Comparison of ENCODE assay signal across 23 cellular contexts in the genomic region with DNA sequence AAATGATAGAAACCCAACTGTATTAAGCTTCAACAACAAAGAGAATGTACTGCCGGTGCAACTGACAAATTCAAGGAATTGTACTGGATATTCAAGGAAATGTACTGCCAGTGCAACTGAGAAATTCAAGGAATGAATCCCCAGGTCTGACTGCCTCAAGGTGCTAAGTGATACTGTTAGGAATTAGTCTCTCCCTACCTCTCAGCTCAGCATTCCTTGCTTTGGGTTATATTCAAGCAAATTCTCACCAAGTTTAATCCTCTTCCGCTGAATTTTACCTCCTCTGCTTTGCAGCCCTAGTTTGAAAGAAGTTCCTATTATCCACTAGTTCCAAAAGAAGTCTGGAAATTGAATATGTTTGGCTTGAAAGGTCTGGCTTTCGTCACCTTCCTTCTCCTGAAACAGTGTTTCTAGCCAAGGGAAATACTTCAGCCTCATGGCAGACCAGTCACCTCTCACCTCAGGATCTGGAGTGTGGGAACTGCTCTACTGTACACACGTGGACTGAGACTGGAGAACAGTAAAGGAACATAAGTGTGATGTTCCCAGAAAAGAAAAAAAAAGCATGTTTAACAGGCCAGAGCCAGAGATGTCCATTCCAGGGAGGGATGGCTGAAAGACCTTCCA.
"Had no signal": no experiment of that assay in that cellular context is flagged by ENCODE, and none has a peak within 500 bp of the region (broad histone marks: within the 10 kb centered on the region; RNA-seq: fewer than 3 reads in every experiment).

No MANE protein-coding gene starts in this region.

- H3K9me3 ChIP-seq: colonic mucosa, uterus had no signal

- H3K36me3 ChIP-seq: colonic mucosa, gastroesophageal sphincter, left lung, tibial artery, uterus had no signal

- H3K4me3 Mint-ChIP-seq: activated T-helper 17 cell treated with anti-CD3 and anti-CD28 coated beads, Interleukin-2, amount 50 U/mL, for 72 hours; natural killer cell treated with Interleukin-12 subunit alpha and Interleukin-12 subunit beta and Interleukin-15 and Interleukin-18, amount 100 ng/mL, for 72 hours; stimulated activated effector memory CD8-positive, alpha-beta T cell treated with anti-CD3 and anti-CD28 coated beads, Interleukin-12 subunit alpha, Interleukin-12 subunit beta, amount 100 ng/mL, for 72 hours; stimulated activated naive CD8-positive, alpha-beta T cell treated with anti-CD3 and anti-CD28 coated beads, Interleukin-15, amount 100 ng/mL, for 72 hours; T-helper 2 cell treated with Interferon-gamma antibody and Interleukin-4, amounts not matched to agents 5 μg/mL and 100 μg/mL, for 36 hours had no signal

- H3K4me1 ChIP-seq: colonic mucosa, left lung, tibial artery, uterus had no signal

- H3K27me3 ChIP-seq: colonic mucosa, gastroesophageal sphincter, left lung, tibial artery, uterus had no signal

- H3K27ac ChIP-seq: colonic mucosa, epithelial cell of prostate, gastroesophageal sphincter, left lung, tibial artery, uterus, VCaP had no signal

- H3K27ac Mint-ChIP-seq: activated naive CD4-positive, alpha-beta T cell treated with anti-CD3 and anti-CD28 coated beads, Interleukin-2, amount 50 U/mL, for 72 hours; activated T-helper 17 cell treated with anti-CD3 and anti-CD28 coated beads, Interleukin-2, amount 50 U/mL, for 72 hours; natural killer cell treated with Interleukin-12 subunit alpha and Interleukin-12 subunit beta and Interleukin-15 and Interleukin-18, amount 100 ng/mL, for 72 hours; stimulated activated effector memory CD8-positive, alpha-beta T cell treated with anti-CD3 and anti-CD28 coated beads, Interleukin-12 subunit alpha, Interleukin-12 subunit beta, amount 100 ng/mL, for 72 hours; stimulated activated naive CD8-positive, alpha-beta T cell treated with anti-CD3 and anti-CD28 coated beads, Interleukin-15, amount 100 ng/mL, for 72 hours; T-helper 2 cell treated with Interferon-gamma antibody and Interleukin-4, amounts not matched to agents 5 μg/mL and 100 μg/mL, for 36 hours had no signal

- H3K4me1 Mint-ChIP-seq: activated T-helper 17 cell treated with anti-CD3 and anti-CD28 coated beads, Interleukin-2, amount 50 U/mL, for 72 hours; stimulated activated effector memory CD8-positive, alpha-beta T cell treated with anti-CD3 and anti-CD28 coated beads, Interleukin-12 subunit alpha, Interleukin-12 subunit beta, amount 100 ng/mL, for 72 hours; stimulated activated naive CD8-positive, alpha-beta T cell treated with anti-CD3 and anti-CD28 coated beads, Interleukin-15, amount 100 ng/mL, for 72 hours had no signal

- H3K4me3 ChIP-seq: colonic mucosa, gastroesophageal sphincter, left lung, tibial artery, uterus had no signal

- DNase-seq: activated CD4-positive, alpha-beta T cell treated with anti-CD3 and anti-CD28 coated beads, Interleukin-2, amount 50 U/mL, for 1 hour; activated CD4-positive, CD25-positive, alpha-beta regulatory T cell treated with anti-CD3 and anti-CD28 coated beads, Interleukin-2, amount 50 U/mL, for 72 hours; activated T-cell treated with anti-CD3 and anti-CD28 coated beads, Interleukin-2, amount 50 U/mL, for 1 hour; aorta; colonic mucosa; head of caudate nucleus; kidney; left lung; mammary epithelial cell; nucleus accumbens; small intestine; stimulated activated CD4-positive, alpha-beta T cell treated with anti-CD3 and anti-CD28 coated beads, Interleukin-2, amount 100 ng/mL, for 24 hours; stimulated activated naive CD8-positive, alpha-beta T cell treated with anti-CD3 and anti-CD28 coated beads, Interleukin-15, amount 100 ng/mL, for 72 hours; tibial artery; uterus had no signal

- H3K27me3 Mint-ChIP-seq: activated T-helper 17 cell treated with anti-CD3 and anti-CD28 coated beads, Interleukin-2, amount 50 U/mL, for 72 hours; stimulated activated naive CD8-positive, alpha-beta T cell treated with anti-CD3 and anti-CD28 coated beads, Interleukin-15, amount 100 ng/mL, for 72 hours had no signal

- H3K36me3 Mint-ChIP-seq: stimulated activated effector memory CD8-positive, alpha-beta T cell treated with anti-CD3 and anti-CD28 coated beads, Interleukin-12 subunit alpha, Interleukin-12 subunit beta, amount 100 ng/mL, for 72 hours had no signal
